20 cellular contexts compared by ENCODE assay signal in genomic region chr2:38474833-38475566, GRCh38.
A peak's percentile ranks its signal among the peaks of the same experiment; 100 is the strongest.
DNase-seq lines count a peak whose midpoint lies in the region; ATAC-seq, FAIRE-seq and TF ChIP-seq lines count a peak whose summit lies in the region.
"Had no signal": no experiment of that assay in that cellular context is flagged by ENCODE, and none has a peak within 500 bp of the region (broad histone marks: within the 10 kb centered on the region; RNA-seq: fewer than 3 reads in every experiment).

No MANE protein-coding gene starts in this region.

- peaks cover 3% of the 10 kb centered on the region for H3K9me3 Mint-ChIP-seq in activated CD8-positive, alpha-beta memory T cell treated with anti-CD3 and anti-CD28 coated beads, Interleukin-2, amount 10 ng/mL, durations not matched to agents 7 days and 5 days (ENCODE audit: low read depth)

- H3K9me3 ChIP-seq in OCI-LY3 (ENCODE audit: insufficient read depth, low read length) (peaks cover under 1% of the 10 kb centered on the region; the same call in 1 of the 2 replicates), small intestine (ENCODE audit: control insufficient read depth, low read depth) (no peaks in the 10 kb centered on the region)
- H3K9me3 ChIP-seq: neutrophil, Peyer's patch, SK-N-SH, vagina had no signal

- no peak overlapping the region for H3K4me3 Mint-ChIP-seq in activated CD8-positive, alpha-beta memory T cell treated with anti-CD3 and anti-CD28 coated beads, Interleukin-2, amount 10 ng/mL, durations not matched to agents 7 days and 5 days
- H3K4me3 Mint-ChIP-seq: activated naive CD8-positive, alpha-beta T cell; CD8-positive, alpha-beta memory T cell had no signal

- H3K36me3 Mint-ChIP-seq in activated CD8-positive, alpha-beta memory T cell treated with anti-CD3 and anti-CD28 coated beads, Interleukin-2, amount 10 ng/mL, durations not matched to agents 7 days and 5 days, result peaks cover 5% of the 10 kb centered on the region

- ATAC-seq in activated CD8-positive, alpha-beta memory T cell treated with anti-CD3 and anti-CD28 coated beads, Interleukin-2, amount 10 ng/mL, durations not matched to agents 7 days and 5 days, result peak; percentile 70
- ATAC-seq in HG02623 (IDR thresholded peaks at IDR 0.05; ENCODE audit: unreplicated experiment), result no peak
- ATAC-seq: heart left ventricle, right cardiac atrium had no signal

- no peaks in the 10 kb centered on the region for H4K20me1 ChIP-seq in OCI-LY3 (ENCODE audit: insufficient read depth, low read length)

- peaks cover 30% of the 10 kb centered on the region for H3K4me1 Mint-ChIP-seq in activated CD8-positive, alpha-beta memory T cell treated with anti-CD3 and anti-CD28 coated beads, Interleukin-2, amount 10 ng/mL, durations not matched to agents 7 days and 5 days

- H3K9ac ChIP-seq in OCI-LY3 (ENCODE audit: low read length), result no peak overlapping the region
- H3K9ac ChIP-seq: SK-N-SH had no signal

- no peak for TF ChIP-seq CTCF in OCI-LY3 (IDR thresholded peaks at IDR 0.05; ENCODE audit: low read depth, low read length)

- H3K4me2 ChIP-seq in OCI-LY3 (ENCODE audit: low read length), result peak overlapping the region; percentile 8; the same call in 1 of the 2 replicates
- H3K4me2 ChIP-seq: SK-N-SH had no signal

- no peak overlapping the region for H3K27ac Mint-ChIP-seq in activated CD8-positive, alpha-beta memory T cell treated with anti-CD3 and anti-CD28 coated beads, Interleukin-2, amount 10 ng/mL, durations not matched to agents 7 days and 5 days
- H3K27ac Mint-ChIP-seq: activated naive CD8-positive, alpha-beta T cell had no signal

- peaks cover 26% of the 10 kb centered on the region for H3K4me1 ChIP-seq in OCI-LY3 (ENCODE audit: low read length)
- H3K4me1 ChIP-seq in small intestine (ENCODE audit: control insufficient read depth in 2 of 2, insufficient read depth in 1 of 2, low read depth in 1 of 2, low read length in 1 of 2), result no peaks in the 10 kb centered on the region
- H3K4me1 ChIP-seq: Peyer's patch, vagina had no signal

- H3K27ac ChIP-seq in OCI-LY3 (ENCODE audit: low read length) (no peak overlapping the region), small intestine (ENCODE audit: low read depth in 1 of 2, low read length in 1 of 2) (no peak overlapping the region)
- H3K27ac ChIP-seq: heart left ventricle, neutrophil, Peyer's patch, vagina had no signal

- H2AFZ ChIP-seq in OCI-LY3 (ENCODE audit: low read depth, low read length), result no peak overlapping the region

- FAIRE-seq in small intestine (lab: Jason Lieb, UNC) (no peak), GM12891 (lab: Jason Lieb, UNC) (no peak), H54 (lab: Jason Lieb, UNC) (no peak)
- FAIRE-seq: islet of Langerhans, TTC549 had no signal

- H3K4me3 ChIP-seq in OCI-LY3 (ENCODE audit: low read length) (no peak overlapping the region), small intestine (ENCODE audit: low read depth in 1 of 2, low read length in 2 of 2) (no peak overlapping the region)
- H3K4me3 ChIP-seq: heart left ventricle, Peyer's patch, vagina had no signal

- CTCF ChIA-PET in activated CD8-positive, alpha-beta memory T cell treated with anti-CD3 and anti-CD28 coated beads, Interleukin-2, amount 10 ng/mL, durations not matched to agents 7 days and 5 days (lab: Charles Lee), result interaction anchor here (0.6 to 1.7 kb wide), 5 partner anchors 34 to 159 kb away, joined by 3 to 7 read pairs (median 4); no protein-coding TSS in a partner anchor

- 47 to 80% (median 50%) methylated on average over 6 of the region's 6 CpGs for WGBS in small intestine, 3 donors

- H3K27me3 ChIP-seq in OCI-LY3 (ENCODE audit: low read depth, low read length) (peaks cover 33% of the 10 kb centered on the region), small intestine (ENCODE audit: control insufficient read depth in 2 of 2, insufficient read depth in 2 of 2, low read length in 2 of 2) (no peaks in the 10 kb centered on the region)
- H3K27me3 ChIP-seq: heart left ventricle, neutrophil, Peyer's patch, vagina had no signal

- peak; percentile 61 for DNase-seq in activated CD8-positive, alpha-beta memory T cell treated with anti-CD3 and anti-CD28 coated beads, Interleukin-2, amount 10 ng/mL, durations not matched to agents 7 days and 5 days
- DNase-seq in activated CD8-positive, alpha-beta memory T cell treated with anti-CD3 and anti-CD28 coated beads, Interleukin-2, amount 50 U/mL, for 48 hours, result no peak
- peak; percentile 46 to 67 for DNase-seq in erythroblast (lab: John Stamatoyannopoulos, UW)
- peak; percentile 77 for DNase-seq in small intestine
- no peak for DNase-seq in GM12891 (ENCODE audit: insufficient read length, low spot score)
- no peak for DNase-seq in H54 (ENCODE audit: insufficient read length, low spot score)
- DNase-seq: CD8-positive, alpha-beta memory T cell; heart left ventricle; NCI-H1092; NCI-H69; right cardiac atrium; SK-N-SH had no signal

- H3K79me2 ChIP-seq in OCI-LY3 (ENCODE audit: low read length), result no peaks in the 10 kb centered on the region

- peaks cover 26% of the 10 kb centered on the region for H3K27me3 Mint-ChIP-seq in activated CD8-positive, alpha-beta memory T cell treated with anti-CD3 and anti-CD28 coated beads, Interleukin-2, amount 10 ng/mL, durations not matched to agents 7 days and 5 days

- H3K36me3 ChIP-seq in OCI-LY3 (replicated peaks; ENCODE audit: low read depth, low read length) (no peaks in the 10 kb centered on the region), small intestine (ENCODE audit: control insufficient read depth in 2 of 2, insufficient read depth in 2 of 2, low read length in 2 of 2) (no peaks in the 10 kb centered on the region)
- H3K36me3 ChIP-seq: heart left ventricle, neutrophil, Peyer's patch, vagina had no signal

- TF ChIP-seq POLR2A in erythroblast (IDR thresholded peaks at IDR 0.05; ENCODE audit: low read length), result no peak
- TF ChIP-seq POLR2A in GM12891 (IDR thresholded peaks at IDR 0.05; ENCODE audit: low read depth, low read length), result no peak
- no peak for TF ChIP-seq POLR2A in H54 (IDR thresholded peaks at IDR 0.05; ENCODE audit: low read depth, low read length)

TF ChIP-seq in GM12891, 5 proteins besides CTCF, POLR2A, EP300 and RAD21:
- TF ChIP-seq POLR2AphosphoS5 (IDR thresholded peaks at IDR 0.05; ENCODE audit: low read depth, low read length) (no peak), TAF1 (IDR thresholded peaks at IDR 0.05; ENCODE audit: low read depth, low read length) (no peak), POU2F2 (IDR thresholded peaks at IDR 0.05; ENCODE audit: low read depth, low read length) (no peak), SPI1 (IDR thresholded peaks at IDR 0.05; ENCODE audit: low read depth, low read length) (no peak), PAX5 (IDR thresholded peaks at IDR 0.05; ENCODE audit: insufficient read depth, low read length, severe bottlenecking) (no peak)

Comparison
In these comparisons a context has a peak if more than half of its experiments do, and no peak if none do; other contexts are left out.
1. DNase-seq: peak in activated CD8-positive, alpha-beta memory T cell treated with anti-CD3 and anti-CD28 coated beads, Interleukin-2, amount 10 ng/mL, durations not matched to agents 7 days and 5 days (single experiment), erythroblast (2 of 2) and small intestine (single experiment); none in activated CD8-positive, alpha-beta memory T cell treated with anti-CD3 and anti-CD28 coated beads, Interleukin-2, amount 50 U/mL, for 48 hours (single experiment), GM12891 (single experiment) and H54 (single experiment).